Comparison of ENCODE assay signal across 25 cellular contexts in genomic region chr2:65818873-65819451, GRCh38.
DNase-seq lines count a peak whose midpoint lies in the region; ATAC-seq and TF ChIP-seq lines count a peak whose summit lies in the region.
"Had no signal": no experiment of that assay in that cellular context is flagged by ENCODE, and none has a peak within 500 bp of the region (broad histone marks: within the 10 kb centered on the region; RNA-seq: fewer than 3 reads in every experiment).

No MANE protein-coding gene starts in this region.

- H3K79me2 ChIP-seq in PC-3 (ENCODE audit: low read length), result no peaks in the 10 kb centered on the region

- H4K20me1 ChIP-seq in PC-3 (ENCODE audit: low read length), result no peaks in the 10 kb centered on the region

- H3K9ac ChIP-seq in PC-3 (ENCODE audit: low read length), result no peak overlapping the region
- H3K9ac ChIP-seq: SK-N-SH had no signal

- H3K27ac ChIP-seq in PC-3 (ENCODE audit: low read length) (no peak overlapping the region), mesodermal cell (ENCODE audit: low read depth, low read length, severe bottlenecking) (peak overlapping the region; percentile 38)
- H3K27ac ChIP-seq: gastrocnemius medialis, left ventricle myocardium inferior had no signal

- no peak for ATAC-seq in PC-3
- ATAC-seq: activated naive CD4-positive, alpha-beta T cell treated with anti-CD3 and anti-CD28 coated beads, Interleukin-2, amount 50 U/mL, for 72 hours; activated T-helper 17 cell treated with anti-CD3 and anti-CD28 coated beads, Interleukin-2, amount 50 U/mL, for 72 hours; gastrocnemius medialis; sciatic nerve; stimulated activated naive CD8-positive, alpha-beta T cell treated with anti-CD3 and anti-CD28 coated beads, Interleukin-15, Interleukin-2, amounts not matched to agents 100 U/mL and 50 U/mL, for 24 hours had no signal

- H3K4me3 ChIP-seq in PC-3 (ENCODE audit: low read length) (no peak overlapping the region), epithelial cell of esophagus (ENCODE audit: low read length) (no peak overlapping the region), mesodermal cell (ENCODE audit: extremely low read depth, insufficient read depth, low read length, poor library complexity, severe bottlenecking) (no peak overlapping the region)
- H3K4me3 ChIP-seq: gastrocnemius medialis, HAP-1, left ventricle myocardium inferior had no signal

- no peaks in the 10 kb centered on the region for H3K4me1 ChIP-seq in PC-3 (ENCODE audit: insufficient read depth, low read length)
- peaks cover 11% of the 10 kb centered on the region for H3K4me1 ChIP-seq in mesodermal cell (ENCODE audit: control insufficient read depth, insufficient read depth, low read length, poor library complexity, severe bottlenecking)
- H3K4me1 ChIP-seq: gastrocnemius medialis, HAP-1, left ventricle myocardium inferior had no signal

- H3K9me2 ChIP-seq in PC-3 (replicated peaks; ENCODE audit: low read length), result no peaks in the 10 kb centered on the region
- H3K9me2 ChIP-seq: SK-N-SH had no signal

- BruUV-seq in PC-3 (replicated peaks; lab: Mats Ljungman, UMichigan), result no TSS peak

- CTCF ChIA-PET in PC-3 (lab: Charles Lee), result no interaction called here

- peak; percentile 0 for DNase-seq in EL
- DNase-seq in PC-3, result peak; percentile 6
- DNase-seq in epithelial cell of esophagus (ENCODE audit: low read depth), result peak; percentile 52
- no peak for DNase-seq in Ammon's horn (ENCODE audit: low spot score)
- no peak for DNase-seq in SKM-1 treated with dmso at 0.1 percent for 144 hours (lab: John Stamatoyannopoulos, UW; ENCODE audit: unreplicated experiment)
- no peak for DNase-seq in AML-193 (lab: John Stamatoyannopoulos, UW)
- DNase-seq: activated B cell treated with CpG ODN at 0.5 μM for 24 hours; activated CD4-positive, alpha-beta T cell treated with anti-CD3 and anti-CD28 coated beads, Interleukin-2, amount 50 U/mL, for 4 hours; activated CD8-positive, alpha-beta memory T cell treated with anti-CD3 and anti-CD28 coated beads, Interleukin-2, amount 50 U/mL, for 48 hours; DMS79; gastrocnemius medialis; hippocampal formation; immature natural killer cell; left ventricle myocardium inferior; NCI-H1092; NCI-H187; NCI-H69; posterior cingulate gyrus; SK-N-SH; stimulated activated naive CD8-positive, alpha-beta T cell treated with anti-CD3 and anti-CD28 coated beads, Interleukin-15, Interleukin-2, amounts not matched to agents 100 U/mL and 50 U/mL, for 24 hours had no signal

- no peak overlapping the region for H2AFZ ChIP-seq in PC-3 (ENCODE audit: low read length)

- H3F3A ChIP-seq in PC-3 (ENCODE audit: low read length, unreplicated experiment), result no peaks in the 10 kb centered on the region

- WGBS in mesodermal cell (ENCODE audit: insufficient coverage in 2 of 2), 2 experiments, result 55 to 69% methylated on average over 1 of the region's 3 CpGs

- H3K27me3 ChIP-seq in PC-3 (ENCODE audit: low read length), result peaks cover 69% of the 10 kb centered on the region
- H3K27me3 ChIP-seq: gastrocnemius medialis had no signal

- TF ChIP-seq CTCF in PC-3 (conservative IDR thresholded peaks at IDR 0.05; ENCODE audit: low read depth, low read length), result no peak
- TF ChIP-seq CTCF in epithelial cell of esophagus (IDR thresholded peaks at IDR 0.05; ENCODE audit: insufficient read depth, low read depth, low read length, missing control alignments), result no peak

- POLR2A ChIA-PET in PC-3 (lab: Charles Lee; ENCODE audit: unreplicated experiment), result no interaction called here

- no peak overlapping the region for H3K4me2 ChIP-seq in PC-3 (ENCODE audit: low read length)
- H3K4me2 ChIP-seq: SK-N-SH had no signal

- intact Hi-C loops in PC-3 (cut with micrococcal nuclease), result no loop called here

- H3K36me3 ChIP-seq in PC-3 (ENCODE audit: low read depth, low read length) (no peaks in the 10 kb centered on the region), mesodermal cell (ENCODE audit: control insufficient read depth, insufficient read depth, low read length) (no peaks in the 10 kb centered on the region)
- H3K36me3 ChIP-seq: gastrocnemius medialis, HAP-1, left ventricle myocardium inferior had no signal

- no peaks in the 10 kb centered on the region for H3K9me3 ChIP-seq in PC-3 (ENCODE audit: low read length)
- H3K9me3 ChIP-seq in mesodermal cell (ENCODE audit: control insufficient read depth, low read length), result peaks cover 7% of the 10 kb centered on the region
- H3K9me3 ChIP-seq: gastrocnemius medialis, HAP-1, SK-N-SH had no signal

Comparison
In these comparisons a context has a peak if more than half of its experiments do, and no peak if none do; other contexts are left out.
1. DNase-seq: peak in EL (single experiment), PC-3 (single experiment) and epithelial cell of esophagus (single experiment); none in Ammon's horn (single experiment), SKM-1 treated with dmso at 0.1 percent for 144 hours (single experiment) and AML-193 (0 of 2).